1 cellular context compared by ENCODE assay signal in the genomic region with DNA sequence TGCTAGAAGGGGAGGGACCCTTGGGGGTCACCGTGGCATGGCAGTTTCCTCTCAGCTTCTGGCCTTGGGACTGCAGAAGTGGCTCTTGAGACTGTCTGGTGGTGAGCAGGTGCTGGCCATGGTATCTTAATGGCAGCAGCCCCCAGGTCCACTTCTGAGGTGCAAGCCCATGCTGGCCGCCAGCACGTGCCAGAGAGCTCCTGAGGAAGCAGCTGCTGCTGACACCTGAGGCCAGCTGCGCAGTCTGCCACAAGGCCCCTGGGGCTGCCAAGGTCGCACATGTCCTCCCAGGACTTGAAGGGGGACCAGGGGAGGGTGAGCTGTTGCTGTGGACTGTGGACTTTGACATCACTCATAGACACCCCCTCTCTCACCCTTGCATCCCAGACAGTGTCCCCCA.
TF ChIP-seq lines count a peak whose summit lies in the region.

No MANE protein-coding gene starts in this region.

TF ChIP-seq in HepG2, 621 proteins besides CTCF, POLR2A, EP300 and RAD21:
- TF ChIP-seq, protein P1, sequence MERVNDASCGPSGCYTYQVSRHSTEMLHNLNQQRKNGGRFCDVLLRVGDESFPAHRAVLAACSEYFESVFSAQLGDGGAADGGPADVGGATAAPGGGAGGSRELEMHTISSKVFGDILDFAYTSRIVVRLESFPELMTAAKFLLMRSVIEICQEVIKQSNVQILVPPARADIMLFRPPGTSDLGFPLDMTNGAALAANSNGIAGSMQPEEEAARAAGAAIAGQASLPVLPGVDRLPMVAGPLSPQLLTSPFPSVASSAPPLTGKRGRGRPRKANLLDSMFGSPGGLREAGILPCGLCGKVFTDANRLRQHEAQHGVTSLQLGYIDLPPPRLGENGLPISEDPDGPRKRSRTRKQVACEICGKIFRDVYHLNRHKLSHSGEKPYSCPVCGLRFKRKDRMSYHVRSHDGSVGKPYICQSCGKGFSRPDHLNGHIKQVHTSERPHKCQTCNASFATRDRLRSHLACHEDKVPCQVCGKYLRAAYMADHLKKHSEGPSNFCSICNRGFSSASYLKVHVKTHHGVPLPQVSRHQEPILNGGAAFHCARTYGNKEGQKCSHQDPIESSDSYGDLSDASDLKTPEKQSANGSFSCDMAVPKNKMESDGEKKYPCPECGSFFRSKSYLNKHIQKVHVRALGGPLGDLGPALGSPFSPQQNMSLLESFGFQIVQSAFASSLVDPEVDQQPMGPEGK (CRISPR knock-in tag; IDR thresholded peaks at IDR 0.05) = peak; percentile 14; the same call in 1 of the 2 replicates
- no peak for TF ChIP-seq BCLAF1 (IDR thresholded peaks at IDR 0.05)
- TF ChIP-seq ZNF572 (CRISPR knock-in tag; IDR thresholded peaks at IDR 0.05) = no peak
- no peak for TF ChIP-seq YEATS2 (CRISPR knock-in tag; IDR thresholded peaks at IDR 0.05; ENCODE audit: borderline replicate concordance)
- TF ChIP-seq SAP130 (CRISPR knock-in tag; IDR thresholded peaks at IDR 0.05; ENCODE audit: low read depth) = no peak
- TF ChIP-seq, protein P2, sequence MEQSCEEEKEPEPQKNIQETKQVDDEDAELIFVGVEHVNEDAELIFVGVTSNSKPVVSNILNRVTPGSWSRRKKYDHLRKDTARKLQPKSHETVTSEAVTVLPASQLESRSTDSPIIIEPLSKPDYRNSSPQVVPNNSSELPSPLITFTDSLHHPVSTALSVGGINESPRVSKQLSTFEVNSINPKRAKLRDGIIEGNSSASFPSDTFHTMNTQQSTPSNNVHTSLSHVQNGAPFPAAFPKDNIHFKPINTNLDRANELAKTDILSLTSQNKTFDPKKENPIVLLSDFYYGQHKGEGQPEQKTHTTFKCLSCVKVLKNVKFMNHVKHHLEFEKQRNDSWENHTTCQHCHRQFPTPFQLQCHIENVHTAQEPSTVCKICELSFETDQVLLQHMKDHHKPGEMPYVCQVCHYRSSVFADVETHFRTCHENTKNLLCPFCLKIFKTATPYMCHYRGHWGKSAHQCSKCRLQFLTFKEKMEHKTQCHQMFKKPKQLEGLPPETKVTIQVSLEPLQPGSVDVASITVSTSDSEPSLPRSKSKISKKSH (CRISPR knock-in tag; IDR thresholded peaks at IDR 0.05; ENCODE audit: borderline replicate concordance) = 0 out of 2 replicates have a peak, but pooled peaks have one; percentile 28
- TF ChIP-seq ZNF333 (CRISPR knock-in tag; IDR thresholded peaks at IDR 0.05; ENCODE audit: borderline replicate concordance) = no peak
- no peak for TF ChIP-seq MTA1 (CRISPR knock-in tag; IDR thresholded peaks at IDR 0.05; ENCODE audit: borderline replicate concordance)
- TF ChIP-seq, protein P3, sequence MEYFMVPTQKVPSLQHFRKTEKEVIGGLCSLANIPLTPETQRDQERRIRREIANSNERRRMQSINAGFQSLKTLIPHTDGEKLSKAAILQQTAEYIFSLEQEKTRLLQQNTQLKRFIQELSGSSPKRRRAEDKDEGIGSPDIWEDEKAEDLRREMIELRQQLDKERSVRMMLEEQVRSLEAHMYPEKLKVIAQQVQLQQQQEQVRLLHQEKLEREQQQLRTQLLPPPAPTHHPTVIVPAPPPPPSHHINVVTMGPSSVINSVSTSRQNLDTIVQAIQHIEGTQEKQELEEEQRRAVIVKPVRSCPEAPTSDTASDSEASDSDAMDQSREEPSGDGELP (IDR thresholded peaks at IDR 0.05; ENCODE audit: borderline replicate concordance, low read depth) = no peak
- peak; percentile 28; the same call in 1 of the 2 replicates for TF ChIP-seq GATAD2A (CRISPR knock-in tag; IDR thresholded peaks at IDR 0.05)
- no peak for TF ChIP-seq EED (CRISPR knock-in tag; IDR thresholded peaks at IDR 0.05)
- TF ChIP-seq, protein P4, sequence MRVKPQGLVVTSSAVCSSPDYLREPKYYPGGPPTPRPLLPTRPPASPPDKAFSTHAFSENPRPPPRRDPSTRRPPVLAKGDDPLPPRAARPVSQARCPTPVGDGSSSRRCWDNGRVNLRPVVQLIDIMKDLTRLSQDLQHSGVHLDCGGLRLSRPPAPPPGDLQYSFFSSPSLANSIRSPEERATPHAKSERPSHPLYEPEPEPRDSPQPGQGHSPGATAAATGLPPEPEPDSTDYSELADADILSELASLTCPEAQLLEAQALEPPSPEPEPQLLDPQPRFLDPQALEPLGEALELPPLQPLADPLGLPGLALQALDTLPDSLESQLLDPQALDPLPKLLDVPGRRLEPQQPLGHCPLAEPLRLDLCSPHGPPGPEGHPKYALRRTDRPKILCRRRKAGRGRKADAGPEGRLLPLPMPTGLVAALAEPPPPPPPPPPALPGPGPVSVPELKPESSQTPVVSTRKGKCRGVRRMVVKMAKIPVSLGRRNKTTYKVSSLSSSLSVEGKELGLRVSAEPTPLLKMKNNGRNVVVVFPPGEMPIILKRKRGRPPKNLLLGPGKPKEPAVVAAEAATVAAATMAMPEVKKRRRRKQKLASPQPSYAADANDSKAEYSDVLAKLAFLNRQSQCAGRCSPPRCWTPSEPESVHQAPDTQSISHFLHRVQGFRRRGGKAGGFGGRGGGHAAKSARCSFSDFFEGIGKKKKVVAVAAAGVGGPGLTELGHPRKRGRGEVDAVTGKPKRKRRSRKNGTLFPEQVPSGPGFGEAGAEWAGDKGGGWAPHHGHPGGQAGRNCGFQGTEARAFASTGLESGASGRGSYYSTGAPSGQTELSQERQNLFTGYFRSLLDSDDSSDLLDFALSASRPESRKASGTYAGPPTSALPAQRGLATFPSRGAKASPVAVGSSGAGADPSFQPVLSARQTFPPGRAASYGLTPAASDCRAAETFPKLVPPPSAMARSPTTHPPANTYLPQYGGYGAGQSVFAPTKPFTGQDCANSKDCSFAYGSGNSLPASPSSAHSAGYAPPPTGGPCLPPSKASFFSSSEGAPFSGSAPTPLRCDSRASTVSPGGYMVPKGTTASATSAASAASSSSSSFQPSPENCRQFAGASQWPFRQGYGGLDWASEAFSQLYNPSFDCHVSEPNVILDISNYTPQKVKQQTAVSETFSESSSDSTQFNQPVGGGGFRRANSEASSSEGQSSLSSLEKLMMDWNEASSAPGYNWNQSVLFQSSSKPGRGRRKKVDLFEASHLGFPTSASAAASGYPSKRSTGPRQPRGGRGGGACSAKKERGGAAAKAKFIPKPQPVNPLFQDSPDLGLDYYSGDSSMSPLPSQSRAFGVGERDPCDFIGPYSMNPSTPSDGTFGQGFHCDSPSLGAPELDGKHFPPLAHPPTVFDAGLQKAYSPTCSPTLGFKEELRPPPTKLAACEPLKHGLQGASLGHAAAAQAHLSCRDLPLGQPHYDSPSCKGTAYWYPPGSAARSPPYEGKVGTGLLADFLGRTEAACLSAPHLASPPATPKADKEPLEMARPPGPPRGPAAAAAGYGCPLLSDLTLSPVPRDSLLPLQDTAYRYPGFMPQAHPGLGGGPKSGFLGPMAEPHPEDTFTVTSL (CRISPR knock-in tag; IDR thresholded peaks at IDR 0.05; ENCODE audit: borderline replicate concordance) = no peak
- TF ChIP-seq NRL (CRISPR knock-in tag; IDR thresholded peaks at IDR 0.05; ENCODE audit: borderline replicate concordance) = 0 out of 2 replicates have a peak, but pooled peaks have one; percentile 50
- TF ChIP-seq CEBPB (IDR thresholded peaks at IDR 0.05; ENCODE audit: borderline replicate concordance, low read depth, low read length) = no peak
- TF ChIP-seq, protein P5, sequence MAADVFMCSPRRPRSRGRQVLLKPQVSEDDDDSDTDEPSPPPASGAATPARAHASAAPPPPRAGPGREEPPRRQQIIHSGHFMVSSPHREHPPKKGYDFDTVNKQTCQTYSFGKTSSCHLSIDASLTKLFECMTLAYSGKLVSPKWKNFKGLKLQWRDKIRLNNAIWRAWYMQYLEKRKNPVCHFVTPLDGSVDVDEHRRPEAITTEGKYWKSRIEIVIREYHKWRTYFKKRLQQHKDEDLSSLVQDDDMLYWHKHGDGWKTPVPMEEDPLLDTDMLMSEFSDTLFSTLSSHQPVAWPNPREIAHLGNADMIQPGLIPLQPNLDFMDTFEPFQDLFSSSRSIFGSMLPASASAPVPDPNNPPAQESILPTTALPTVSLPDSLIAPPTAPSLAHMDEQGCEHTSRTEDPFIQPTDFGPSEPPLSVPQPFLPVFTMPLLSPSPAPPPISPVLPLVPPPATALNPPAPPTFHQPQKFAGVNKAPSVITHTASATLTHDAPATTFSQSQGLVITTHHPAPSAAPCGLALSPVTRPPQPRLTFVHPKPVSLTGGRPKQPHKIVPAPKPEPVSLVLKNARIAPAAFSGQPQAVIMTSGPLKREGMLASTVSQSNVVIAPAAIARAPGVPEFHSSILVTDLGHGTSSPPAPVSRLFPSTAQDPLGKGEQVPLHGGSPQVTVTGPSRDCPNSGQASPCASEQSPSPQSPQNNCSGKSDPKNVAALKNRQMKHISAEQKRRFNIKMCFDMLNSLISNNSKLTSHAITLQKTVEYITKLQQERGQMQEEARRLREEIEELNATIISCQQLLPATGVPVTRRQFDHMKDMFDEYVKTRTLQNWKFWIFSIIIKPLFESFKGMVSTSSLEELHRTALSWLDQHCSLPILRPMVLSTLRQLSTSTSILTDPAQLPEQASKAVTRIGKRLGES (CRISPR knock-in tag; IDR thresholded peaks at IDR 0.05; ENCODE audit: borderline replicate concordance) = no peak
- 0 out of 2 replicates have a peak, but pooled peaks have one; percentile 28 for TF ChIP-seq ZNF891 (CRISPR knock-in tag; IDR thresholded peaks at IDR 0.05)
- peak; percentile 22; the same call in 1 of the 2 replicates for TF ChIP-seq ZNF768 (CRISPR knock-in tag; IDR thresholded peaks at IDR 0.05)
- no peak for TF ChIP-seq ZBTB25 (CRISPR knock-in tag; IDR thresholded peaks at IDR 0.05)
- TF ChIP-seq ZXDC (CRISPR knock-in tag; IDR thresholded peaks at IDR 0.05) = no peak
- peak; percentile 47 for TF ChIP-seq ZNF687 (CRISPR knock-in tag; IDR thresholded peaks at IDR 0.05)
- TF ChIP-seq HNF4A (CRISPR knock-in tag; IDR thresholded peaks at IDR 0.05) = peak; percentile 29; the same call in 1 of the 2 replicates
- no peak for TF ChIP-seq ZIK1 (CRISPR knock-in tag; IDR thresholded peaks at IDR 0.05; ENCODE audit: borderline replicate concordance, low read depth)
TF ChIP-seq in HepG2: peak in this region for 8.
